ENCODE assay signal across 8 cellular contexts in genomic region chr6:17392978-17393334, GRCh38. TPM values are rescaled to one million over a fixed set of nuclear protein-coding genes. Genes with fewer than 3 reads are reported as not detected.
A peak's percentile ranks its signal among the peaks of the same experiment; 100 is the strongest.
DNase-seq lines count a peak whose midpoint lies in the region; ATAC-seq, FAIRE-seq and TF ChIP-seq lines count a peak whose summit lies in the region.

No MANE protein-coding gene starts in this region.

- H3K9ac ChIP-seq in iPS-20b (ENCODE audit: low read depth, low read length) (peak overlapping the region; percentile 82), skeletal muscle tissue (ENCODE audit: low read depth in 1 of 3, low read length in 3 of 3) (peak overlapping the region; percentile 76 to 88 (median 87))

- H3K27ac ChIP-seq in iPS-20b (ENCODE audit: low read length) (peak overlapping the region; percentile 83), skeletal muscle tissue (ENCODE audit: low read depth, low read length) (peak overlapping the region; percentile 85)

- H3K36me3 ChIP-seq in iPS-20b (ENCODE audit: insufficient read depth, low read depth, low read length) (no peaks in the 10 kb centered on the region; the same call in 1 of the 2 replicates), skeletal muscle tissue (ENCODE audit: control insufficient read depth in 3 of 3, insufficient read depth in 3 of 3, low read length in 3 of 3) (no peaks in the 10 kb centered on the region)

- peaks cover 11% of the 10 kb centered on the region; the same call in 1 of the 2 replicates for H3K4me1 ChIP-seq in iPS-20b (ENCODE audit: insufficient read depth, low read length)
- peaks cover 3 to 6% (median 4%) of the 10 kb centered on the region in 3 donors for H3K4me1 ChIP-seq in skeletal muscle tissue (ENCODE audit: control insufficient read depth in 3 of 3, insufficient read depth in 3 of 3, low read length in 3 of 3)

- H3K4me3 ChIP-seq in HFF-Myc (replicated peaks; ENCODE audit: low read depth, low read length) (peak overlapping the region; percentile 65), astrocyte of the spinal cord (ENCODE audit: low read depth, low read length) (peak overlapping the region; percentile 67), iPS-20b (ENCODE audit: low read length) (peak overlapping the region; percentile 77), skeletal muscle tissue (ENCODE audit: low read length in 3 of 3) (peak overlapping the region; percentile 64 to 77 (median 64))

- no peak for DNase-seq in HFF-Myc (ENCODE audit: extremely low read depth, low read depth)
- DNase-seq in astrocyte of the spinal cord (ENCODE audit: low read depth, low spot score), result no peak
- DNase-seq in NCI-H510A treated with DMSO at 0.1 percent for 48 hours (lab: John Stamatoyannopoulos, UW), result no peak
- no peak for DNase-seq in urothelium cell line (ENCODE audit: low spot score)

- H3K27me3 ChIP-seq in iPS-20b (ENCODE audit: insufficient read depth, low read length) (no peaks in the 10 kb centered on the region; the same call in 1 of the 2 replicates), skeletal muscle tissue (ENCODE audit: control insufficient read depth in 3 of 3, insufficient read depth in 3 of 3, low read length in 3 of 3) (no peaks in the 10 kb centered on the region)

- H3K9me3 ChIP-seq in iPS-20b (ENCODE audit: insufficient read depth, low read depth, low read length) (0 out of 2 replicates have a peak, but pooled peaks cover 3% of the 10 kb centered on the region), skeletal muscle tissue (ENCODE audit: control insufficient read depth in 3 of 3, low read length in 3 of 3) (no peaks in the 10 kb centered on the region)

- in situ Hi-C loops in astrocyte of the spinal cord (cut with HindIII; ENCODE audit: low sequenced_read_pairs), result no loop called here

- no peak for FAIRE-seq in urothelium cell line (lab: Jason Lieb, UNC)

- TF ChIP-seq CTCF in HFF-Myc (IDR thresholded peaks at IDR 0.05; ENCODE audit: low read depth, low read length, missing control alignments), result no peak
- TF ChIP-seq CTCF in astrocyte of the spinal cord (IDR thresholded peaks at IDR 0.05; ENCODE audit: low read depth, low read length), result no peak

- no peak for ATAC-seq in HG03432 (IDR thresholded peaks at IDR 0.05; ENCODE audit: unreplicated experiment)
- ATAC-seq in GM18511 (IDR thresholded peaks at IDR 0.05; ENCODE audit: unreplicated experiment), result no peak

RNA-seq across cellular contexts. Expression of gene CAP2, which starts 0.4 kb away (rescaled TPM):
- total RNA-seq in skeletal muscle tissue, result 47.5 TPM
